ENCODE assay signal across 10 cellular contexts in the genomic region with DNA sequence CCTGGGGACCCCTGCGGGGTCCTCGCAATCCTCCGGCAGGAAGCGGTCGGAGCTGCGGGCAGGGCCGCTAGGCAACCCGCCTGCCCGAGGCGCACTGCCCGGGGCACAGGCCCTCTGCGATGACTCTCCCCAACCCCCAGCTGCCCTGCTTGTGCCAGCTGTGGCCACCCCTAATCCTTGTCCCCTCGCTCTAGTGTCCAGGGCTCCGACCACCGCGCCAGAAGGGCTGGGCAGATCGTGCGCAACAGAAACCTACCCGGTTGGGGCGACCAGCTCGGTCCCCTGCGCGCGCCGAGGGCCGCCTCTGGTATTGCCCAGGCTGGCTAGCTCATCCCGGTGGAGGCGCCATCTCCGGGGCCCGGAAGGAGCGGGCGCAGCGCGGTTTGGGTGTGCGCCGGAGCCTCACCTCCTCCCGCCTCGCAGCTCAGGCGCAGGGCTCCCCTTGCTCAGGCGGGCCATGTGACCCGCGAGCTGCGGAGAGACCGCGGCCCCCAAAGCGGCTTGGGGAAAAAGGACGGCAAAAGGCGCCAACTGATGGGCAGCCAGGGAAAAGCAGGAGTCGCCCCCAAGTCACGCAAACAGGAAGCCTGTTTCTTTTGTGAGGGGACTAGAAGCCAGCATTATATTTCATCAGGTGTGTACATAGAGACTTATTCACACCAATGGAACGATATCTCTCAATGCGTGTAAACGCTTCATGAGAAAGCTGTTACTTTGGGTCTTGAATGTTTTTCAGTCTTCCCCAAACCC. TPM values are rescaled to one million over a fixed set of nuclear protein-coding genes. Genes with fewer than 3 reads are reported as not detected.
DNase-seq lines count a peak whose midpoint lies in the region; ATAC-seq, FAIRE-seq and TF ChIP-seq lines count a peak whose summit lies in the region.
"Had no signal": no experiment of that assay in that cellular context is flagged by ENCODE, and none has a peak within 500 bp of the region (broad histone marks: within the 10 kb centered on the region; RNA-seq: fewer than 3 reads in every experiment).

No MANE protein-coding gene starts in this region.

- FAIRE-seq in K562 (lab: Jason Lieb, UNC), result no peak
- FAIRE-seq: A204.1 had no signal

- no peak; a peak in 1 of 4 replicates for TF ChIP-seq RAD21 in K562 (CRISPR knock-in tag; conservative IDR thresholded peaks at IDR 0.05 in 1 of 2, IDR thresholded peaks at IDR 0.05 in 1 of 2)

- no peaks in the 10 kb centered on the region; the same call in 2 of the 3 replicates for H3K36me3 ChIP-seq in K562 (ENCODE audit: control insufficient read depth, insufficient read depth, low read length)

- peaks cover 15% of the 10 kb centered on the region; the same call in 2 of the 3 replicates for H3K79me2 ChIP-seq in K562 (ENCODE audit: control insufficient read depth, insufficient read depth, low read length)

- peak; percentile 85 for ATAC-seq in K562
- no peak for ATAC-seq in HG02884 (IDR thresholded peaks at IDR 0.05; ENCODE audit: unreplicated experiment)

- 15% methylated on average over 53 of the region's 53 CpGs for WGBS in K562 (ENCODE audit: insufficient coverage, low coverage, missing lambda C conversion rate)

- peaks cover 0 to 16% of the 10 kb centered on the region in 2 experiments; a peak in 4 of 5 replicates for H3K4me1 ChIP-seq in K562 (replicated peaks in 1 of 2; ENCODE audit: control insufficient read depth in 2 of 2, insufficient read depth in 2 of 2, low read length in 2 of 2)

- TF ChIP-seq CTCF in K562 (IDR thresholded peaks at IDR 0.05 in 2 of 3, conservative IDR thresholded peaks at IDR 0.05 in 1 of 3; ENCODE audit: insufficient read depth in 2 of 3, low read depth in 1 of 3, low read length in 3 of 3), result peak; percentile 18 to 31 (median 28); a peak in 4 of 6 replicates

- H3K9ac ChIP-seq in K562 (ENCODE audit: insufficient read depth in 1 of 2, low read depth in 2 of 2, low read length in 2 of 2), result peak overlapping the region; percentile 59 to 92

- POLR2A ChIA-PET in K562 (lab: Yijun Ruan, JAX), result interaction anchor here (0.6 to 1.1 kb wide), 3 partner anchors 18 to 241 kb away, joined by 3 to 4 read pairs (median 3); no protein-coding TSS in a partner anchor

- peak overlapping the region; percentile 47 for H3K4me3 ChIP-seq in K562

- H3K9me3 ChIP-seq in K562 (replicated peaks; ENCODE audit: control insufficient read depth, insufficient read depth, low read depth, low read length), result no peaks in the 10 kb centered on the region

- no peaks in the 10 kb centered on the region for H3K9me1 ChIP-seq in K562 (ENCODE audit: control insufficient read depth, insufficient read depth, low read length)

- in situ Hi-C loops in K562 (cut with MboI), result no loop called here

- peak overlapping the region; percentile 58 for H3K27ac ChIP-seq in K562 (ENCODE audit: extremely low read depth, low read depth, low read length)

- no peaks in the 10 kb centered on the region for H4K20me1 ChIP-seq in K562 (replicated peaks; ENCODE audit: control insufficient read depth, insufficient read depth, low read length)

- peak; percentile 52 for TF ChIP-seq POLR2A in K562 (conservative IDR thresholded peaks at IDR 0.05)

- TF ChIP-seq EP300 in K562 (IDR thresholded peaks at IDR 0.05; ENCODE audit: low read length), result no peak

- CTCF ChIA-PET in K562 (lab: Yijun Ruan, JAX; ENCODE audit: low intra/inter-chr PET ratio), result interaction anchor here (0.6 to 1.0 kb wide), 2 partner anchors 43 kb away, joined by 3 read pairs; no protein-coding TSS in a partner anchor

- intact Hi-C loops in K562 (cut with micrococcal nuclease), result no loop called here

- peak overlapping the region; percentile 77 for H3K4me2 ChIP-seq in K562 (ENCODE audit: insufficient read depth, low read length)

- no TSS peak for BruUV-seq in K562 (replicated peaks; lab: Mats Ljungman, UMichigan)

- H2AFZ ChIP-seq in K562 (ENCODE audit: low read depth, low read length), result peak overlapping the region; percentile 94

- peak; percentile 74 for DNase-seq in NCI-H1436 (lab: John Stamatoyannopoulos, UW)
- DNase-seq in NCI-H1436 treated with DMSO at 0.1 percent for 48 hours (lab: John Stamatoyannopoulos, UW), result no peak
- peak; percentile 79 for DNase-seq in NCI-H345 (lab: John Stamatoyannopoulos, UW)
- DNase-seq in K562 (ENCODE audit: extremely low read depth in 1 of 4, low spot score in 3 of 4), result peak; percentile 18 to 68 (median 34)
- peak; percentile 73 to 78 for DNase-seq in hippocampal formation (lab: John Stamatoyannopoulos, UW)
- DNase-seq in putamen (ENCODE audit: low spot score), result peak; percentile 84
- DNase-seq in COLO829 (ENCODE audit: low spot score), result no peak

- H3K27me3 ChIP-seq in K562 (ENCODE audit: control insufficient read depth in 2 of 2, insufficient read depth in 2 of 2, low read length in 2 of 2), result no peaks in the 10 kb centered on the region

TF ChIP-seq in K562, 482 proteins besides CTCF, POLR2A, EP300 and RAD21 (continues in another document):
- TF ChIP-seq MYC (IDR thresholded peaks at IDR 0.05; ENCODE audit: low read depth, low read length), result peak; percentile 54; the same call in 1 of the 2 replicates
- TF ChIP-seq MYC (CRISPR knock-in tag; IDR thresholded peaks at IDR 0.05; ENCODE audit: borderline replicate concordance, low read depth), result no peak
- TF ChIP-seq ZNF717 (CRISPR knock-in tag; IDR thresholded peaks at IDR 0.05), result peak; percentile 12; the same call in 1 of the 2 replicates
- TF ChIP-seq, protein P1, sequence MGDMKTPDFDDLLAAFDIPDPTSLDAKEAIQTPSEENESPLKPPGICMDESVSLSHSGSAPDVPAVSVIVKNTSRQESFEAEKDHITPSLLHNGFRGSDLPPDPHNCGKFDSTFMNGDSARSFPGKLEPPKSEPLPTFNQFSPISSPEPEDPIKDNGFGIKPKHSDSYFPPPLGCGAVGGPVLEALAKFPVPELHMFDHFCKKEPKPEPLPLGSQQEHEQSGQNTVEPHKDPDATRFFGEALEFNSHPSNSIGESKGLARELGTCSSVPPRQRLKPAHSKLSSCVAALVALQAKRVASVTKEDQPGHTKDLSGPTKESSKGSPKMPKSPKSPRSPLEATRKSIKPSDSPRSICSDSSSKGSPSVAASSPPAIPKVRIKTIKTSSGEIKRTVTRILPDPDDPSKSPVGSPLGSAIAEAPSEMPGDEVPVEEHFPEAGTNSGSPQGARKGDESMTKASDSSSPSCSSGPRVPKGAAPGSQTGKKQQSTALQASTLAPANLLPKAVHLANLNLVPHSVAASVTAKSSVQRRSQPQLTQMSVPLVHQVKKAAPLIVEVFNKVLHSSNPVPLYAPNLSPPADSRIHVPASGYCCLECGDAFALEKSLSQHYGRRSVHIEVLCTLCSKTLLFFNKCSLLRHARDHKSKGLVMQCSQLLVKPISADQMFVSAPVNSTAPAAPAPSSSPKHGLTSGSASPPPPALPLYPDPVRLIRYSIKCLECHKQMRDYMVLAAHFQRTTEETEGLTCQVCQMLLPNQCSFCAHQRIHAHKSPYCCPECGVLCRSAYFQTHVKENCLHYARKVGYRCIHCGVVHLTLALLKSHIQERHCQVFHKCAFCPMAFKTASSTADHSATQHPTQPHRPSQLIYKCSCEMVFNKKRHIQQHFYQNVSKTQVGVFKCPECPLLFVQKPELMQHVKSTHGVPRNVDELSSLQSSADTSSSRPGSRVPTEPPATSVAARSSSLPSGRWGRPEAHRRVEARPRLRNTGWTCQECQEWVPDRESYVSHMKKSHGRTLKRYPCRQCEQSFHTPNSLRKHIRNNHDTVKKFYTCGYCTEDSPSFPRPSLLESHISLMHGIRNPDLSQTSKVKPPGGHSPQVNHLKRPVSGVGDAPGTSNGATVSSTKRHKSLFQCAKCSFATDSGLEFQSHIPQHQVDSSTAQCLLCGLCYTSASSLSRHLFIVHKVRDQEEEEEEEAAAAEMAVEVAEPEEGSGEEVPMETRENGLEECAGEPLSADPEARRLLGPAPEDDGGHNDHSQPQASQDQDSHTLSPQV (IDR thresholded peaks at IDR 0.05), result peak; percentile 73
- TF ChIP-seq RNF2 (IDR thresholded peaks at IDR 0.05), result 0 out of 2 replicates have a peak, but pooled peaks have one; percentile 23

RNA-seq across cellular contexts. Expression of a gene that starts 46.8 kb away (rescaled TPM):
- 11.4 and 18.1 TPM in 2 replicates for total RNA-seq in K562 (2011; cell fraction: chromatin; rRNA removed; ENCODE audit: low replicate concordance)
- 4.0 and 5.4 TPM in 2 replicates for total RNA-seq in K562 (2011; cell fraction: nucleolus; rRNA removed)
- total RNA-seq in K562 (2011; cell fraction: nucleoplasm; rRNA removed), result 7.6 and 8.2 TPM in 2 replicates
- total RNA-seq in K562 (2014; rRNA removed) (12.7 and 13.9 TPM in 2 replicates), K562 (2014; rRNA removed; fragmentation: Illumina TruSeq; extraction: Trizol) (22.9 and 30.4 TPM in 2 replicates), K562 (2015; rRNA removed; fragmentation: Illumina TruSeq; extraction: Trizol) (24.3 and 25.0 TPM in 2 replicates), K562 (2021) (21.2 and 23.3 TPM in 2 replicates)
- polyA plus RNA-seq in K562 (2011; rRNA removed) (14.2 and 22.5 TPM in 2 replicates), K562 (2014; fragmentation: Illumina TruSeq; extraction: Trizol) (19.4 and 22.1 TPM in 2 replicates), K562 (2014; fragmentation: Nextera tagmentation; extraction: Ambion mirVana) (10 to 100 TPM in 1 of 2 experiments, 1 to 10 TPM in 1; 5.5 to 11.2 TPM), K562 (2014; rRNA removed) (15.0 and 18.0 TPM in 2 replicates)
- 3.4 and 8.2 TPM in 2 replicates for polyA plus RNA-seq in K562 (2011; cell fraction: cytosol; rRNA removed)
- 9.0 and 11.0 TPM in 2 replicates for polyA plus RNA-seq in K562 (2011; cell fraction: nucleus; rRNA removed)
- 23.2 and 23.5 TPM in 2 replicates for polyA plus RNA-seq in K562 (2012)
- polyA minus RNA-seq in K562 (2011; rRNA and poly(A)+ RNA removed), result 39.5 and 39.8 TPM in 2 replicates
- polyA minus RNA-seq in K562 (2011; cell fraction: cytosol; rRNA and poly(A)+ RNA removed), result 8.5 and 9.6 TPM in 2 replicates
- polyA minus RNA-seq in K562 (2011; cell fraction: nucleus; rRNA and poly(A)+ RNA removed), result 6.3 and 12.3 TPM in 2 replicates

RNA-seq across cellular contexts. Expression of a gene that starts 51.3 kb away (rescaled TPM):
- total RNA-seq in K562 (2011; cell fraction: chromatin; rRNA removed; ENCODE audit: low replicate concordance), result not detected in 2 replicates
- total RNA-seq in K562 (2011; cell fraction: nucleolus; rRNA removed), result not detected in 2 replicates
- not detected in 2 replicates for total RNA-seq in K562 (2011; cell fraction: nucleoplasm; rRNA removed)
- not detected in 2 replicates for total RNA-seq in K562 (2014; rRNA removed)
- not detected in 2 replicates for total RNA-seq in K562 (2014; rRNA removed; fragmentation: Illumina TruSeq; extraction: Trizol)
- not detected in 2 replicates for total RNA-seq in K562 (2015; rRNA removed; fragmentation: Illumina TruSeq; extraction: Trizol)
- 0.78 and 0.80 TPM in 2 replicates for total RNA-seq in K562 (2021)
- polyA plus RNA-seq in K562 (2011; rRNA removed), result not detected in 2 replicates
- polyA plus RNA-seq in K562 (2011; cell fraction: cytosol; rRNA removed), result not detected in 2 replicates
- polyA plus RNA-seq in K562 (2011; cell fraction: nucleus; rRNA removed), result 0.10 TPM in 1 of 2 replicates, not detected in the other
- 0.06 TPM in 1 of 2 replicates, not detected in the other for polyA plus RNA-seq in K562 (2012)
- not detected in 2 replicates for polyA plus RNA-seq in K562 (2014; fragmentation: Illumina TruSeq; extraction: Trizol)
- not detected for polyA plus RNA-seq in K562 (2014; fragmentation: Nextera tagmentation; extraction: Ambion mirVana)
- not detected in 2 replicates for polyA plus RNA-seq in K562 (2014; rRNA removed)
- polyA minus RNA-seq in K562 (2011; rRNA and poly(A)+ RNA removed), result not detected in 2 replicates
- not detected in 2 replicates for polyA minus RNA-seq in K562 (2011; cell fraction: cytosol; rRNA and poly(A)+ RNA removed)
- polyA minus RNA-seq in K562 (2011; cell fraction: nucleus; rRNA and poly(A)+ RNA removed), result not detected in 2 replicates
- total RNA-seq: T-helper 2 cell treated with Interferon-gamma antibody and Interleukin-4, amounts not matched to agents 100 ng/mL and 5 ng/mL, for 36 hours had no signal

Comparison
In these comparisons a context has a peak if more than half of its experiments do, and no peak if none do; other contexts are left out.
1. DNase-seq: peak in NCI-H1436 (single experiment), NCI-H345 (single experiment), K562 (4 of 4), hippocampal formation (2 of 2) and putamen (single experiment); none in NCI-H1436 treated with DMSO at 0.1 percent for 48 hours (single experiment) and COLO829 (single experiment).